ENCODE assay signal across 1 cellular context in the genomic region with DNA sequence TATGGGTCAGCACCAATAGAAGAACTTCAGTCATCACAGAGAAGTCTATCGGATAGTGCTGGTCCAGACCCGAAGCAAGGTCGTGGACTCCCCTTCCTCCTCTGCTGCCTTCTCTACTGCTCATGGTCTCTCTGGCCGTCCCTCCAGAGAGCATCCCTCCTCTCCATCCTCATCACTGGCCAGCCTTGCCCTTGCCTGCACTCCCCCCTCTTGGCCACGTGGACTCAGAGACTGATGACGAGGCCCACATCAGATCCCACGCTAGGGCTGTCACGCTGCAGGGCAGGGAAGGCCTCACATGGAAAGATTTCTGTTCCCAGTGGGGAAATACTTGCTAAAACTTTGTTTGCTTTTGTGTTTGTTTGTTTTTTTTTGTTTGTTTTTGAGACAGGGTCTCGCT.
TF ChIP-seq lines count a peak whose summit lies in the region.

No MANE protein-coding gene starts in this region.

TF ChIP-seq in K562, 482 proteins besides CTCF, POLR2A, EP300 and RAD21 (continued from another document and continues in another):
- TF ChIP-seq, protein P1, sequence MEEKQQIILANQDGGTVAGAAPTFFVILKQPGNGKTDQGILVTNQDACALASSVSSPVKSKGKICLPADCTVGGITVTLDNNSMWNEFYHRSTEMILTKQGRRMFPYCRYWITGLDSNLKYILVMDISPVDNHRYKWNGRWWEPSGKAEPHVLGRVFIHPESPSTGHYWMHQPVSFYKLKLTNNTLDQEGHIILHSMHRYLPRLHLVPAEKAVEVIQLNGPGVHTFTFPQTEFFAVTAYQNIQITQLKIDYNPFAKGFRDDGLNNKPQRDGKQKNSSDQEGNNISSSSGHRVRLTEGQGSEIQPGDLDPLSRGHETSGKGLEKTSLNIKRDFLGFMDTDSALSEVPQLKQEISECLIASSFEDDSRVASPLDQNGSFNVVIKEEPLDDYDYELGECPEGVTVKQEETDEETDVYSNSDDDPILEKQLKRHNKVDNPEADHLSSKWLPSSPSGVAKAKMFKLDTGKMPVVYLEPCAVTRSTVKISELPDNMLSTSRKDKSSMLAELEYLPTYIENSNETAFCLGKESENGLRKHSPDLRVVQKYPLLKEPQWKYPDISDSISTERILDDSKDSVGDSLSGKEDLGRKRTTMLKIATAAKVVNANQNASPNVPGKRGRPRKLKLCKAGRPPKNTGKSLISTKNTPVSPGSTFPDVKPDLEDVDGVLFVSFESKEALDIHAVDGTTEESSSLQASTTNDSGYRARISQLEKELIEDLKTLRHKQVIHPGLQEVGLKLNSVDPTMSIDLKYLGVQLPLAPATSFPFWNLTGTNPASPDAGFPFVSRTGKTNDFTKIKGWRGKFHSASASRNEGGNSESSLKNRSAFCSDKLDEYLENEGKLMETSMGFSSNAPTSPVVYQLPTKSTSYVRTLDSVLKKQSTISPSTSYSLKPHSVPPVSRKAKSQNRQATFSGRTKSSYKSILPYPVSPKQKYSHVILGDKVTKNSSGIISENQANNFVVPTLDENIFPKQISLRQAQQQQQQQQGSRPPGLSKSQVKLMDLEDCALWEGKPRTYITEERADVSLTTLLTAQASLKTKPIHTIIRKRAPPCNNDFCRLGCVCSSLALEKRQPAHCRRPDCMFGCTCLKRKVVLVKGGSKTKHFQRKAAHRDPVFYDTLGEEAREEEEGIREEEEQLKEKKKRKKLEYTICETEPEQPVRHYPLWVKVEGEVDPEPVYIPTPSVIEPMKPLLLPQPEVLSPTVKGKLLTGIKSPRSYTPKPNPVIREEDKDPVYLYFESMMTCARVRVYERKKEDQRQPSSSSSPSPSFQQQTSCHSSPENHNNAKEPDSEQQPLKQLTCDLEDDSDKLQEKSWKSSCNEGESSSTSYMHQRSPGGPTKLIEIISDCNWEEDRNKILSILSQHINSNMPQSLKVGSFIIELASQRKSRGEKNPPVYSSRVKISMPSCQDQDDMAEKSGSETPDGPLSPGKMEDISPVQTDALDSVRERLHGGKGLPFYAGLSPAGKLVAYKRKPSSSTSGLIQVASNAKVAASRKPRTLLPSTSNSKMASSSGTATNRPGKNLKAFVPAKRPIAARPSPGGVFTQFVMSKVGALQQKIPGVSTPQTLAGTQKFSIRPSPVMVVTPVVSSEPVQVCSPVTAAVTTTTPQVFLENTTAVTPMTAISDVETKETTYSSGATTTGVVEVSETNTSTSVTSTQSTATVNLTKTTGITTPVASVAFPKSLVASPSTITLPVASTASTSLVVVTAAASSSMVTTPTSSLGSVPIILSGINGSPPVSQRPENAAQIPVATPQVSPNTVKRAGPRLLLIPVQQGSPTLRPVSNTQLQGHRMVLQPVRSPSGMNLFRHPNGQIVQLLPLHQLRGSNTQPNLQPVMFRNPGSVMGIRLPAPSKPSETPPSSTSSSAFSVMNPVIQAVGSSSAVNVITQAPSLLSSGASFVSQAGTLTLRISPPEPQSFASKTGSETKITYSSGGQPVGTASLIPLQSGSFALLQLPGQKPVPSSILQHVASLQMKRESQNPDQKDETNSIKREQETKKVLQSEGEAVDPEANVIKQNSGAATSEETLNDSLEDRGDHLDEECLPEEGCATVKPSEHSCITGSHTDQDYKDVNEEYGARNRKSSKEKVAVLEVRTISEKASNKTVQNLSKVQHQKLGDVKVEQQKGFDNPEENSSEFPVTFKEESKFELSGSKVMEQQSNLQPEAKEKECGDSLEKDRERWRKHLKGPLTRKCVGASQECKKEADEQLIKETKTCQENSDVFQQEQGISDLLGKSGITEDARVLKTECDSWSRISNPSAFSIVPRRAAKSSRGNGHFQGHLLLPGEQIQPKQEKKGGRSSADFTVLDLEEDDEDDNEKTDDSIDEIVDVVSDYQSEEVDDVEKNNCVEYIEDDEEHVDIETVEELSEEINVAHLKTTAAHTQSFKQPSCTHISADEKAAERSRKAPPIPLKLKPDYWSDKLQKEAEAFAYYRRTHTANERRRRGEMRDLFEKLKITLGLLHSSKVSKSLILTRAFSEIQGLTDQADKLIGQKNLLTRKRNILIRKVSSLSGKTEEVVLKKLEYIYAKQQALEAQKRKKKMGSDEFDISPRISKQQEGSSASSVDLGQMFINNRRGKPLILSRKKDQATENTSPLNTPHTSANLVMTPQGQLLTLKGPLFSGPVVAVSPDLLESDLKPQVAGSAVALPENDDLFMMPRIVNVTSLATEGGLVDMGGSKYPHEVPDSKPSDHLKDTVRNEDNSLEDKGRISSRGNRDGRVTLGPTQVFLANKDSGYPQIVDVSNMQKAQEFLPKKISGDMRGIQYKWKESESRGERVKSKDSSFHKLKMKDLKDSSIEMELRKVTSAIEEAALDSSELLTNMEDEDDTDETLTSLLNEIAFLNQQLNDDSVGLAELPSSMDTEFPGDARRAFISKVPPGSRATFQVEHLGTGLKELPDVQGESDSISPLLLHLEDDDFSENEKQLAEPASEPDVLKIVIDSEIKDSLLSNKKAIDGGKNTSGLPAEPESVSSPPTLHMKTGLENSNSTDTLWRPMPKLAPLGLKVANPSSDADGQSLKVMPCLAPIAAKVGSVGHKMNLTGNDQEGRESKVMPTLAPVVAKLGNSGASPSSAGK (IDR thresholded peaks at IDR 0.05) = peak; percentile 19; the same call in 1 of the 2 replicates
- TF ChIP-seq ZNF212 (CRISPR knock-in tag; IDR thresholded peaks at IDR 0.05) (no peak), GTF2E2 (tag; IDR thresholded peaks at IDR 0.05) (no peak), BHLHE40 (IDR thresholded peaks at IDR 0.05; ENCODE audit: low read length) (no peak), NR2C1 (IDR thresholded peaks at IDR 0.05) (no peak), NR2C1 (tag; IDR thresholded peaks at IDR 0.05) (no peak), CTBP1 (IDR thresholded peaks at IDR 0.05; ENCODE audit: borderline replicate concordance) (0 out of 2 replicates have a peak, but pooled peaks have one; percentile 23), FOXJ2 (tag; IDR thresholded peaks at IDR 0.05) (no peak), ZNF253 (CRISPR knock-in tag; conservative IDR thresholded peaks at IDR 0.05) (no peak), ZNF23 (CRISPR knock-in tag; IDR thresholded peaks at IDR 0.05) (no peak), NUFIP1 (IDR thresholded peaks at IDR 0.05; ENCODE audit: partially characterized antibody) (no peak), TARDBP (IDR thresholded peaks at IDR 0.05) (no peak), L3MBTL2 (IDR thresholded peaks at IDR 0.05) (peak; percentile 27; the same call in 1 of the 2 replicates), ZNF232 (CRISPR knock-in tag; IDR thresholded peaks at IDR 0.05) (no peak), PTBP1 (IDR thresholded peaks at IDR 0.05; ENCODE audit: low read depth, low read length) (no peak), DNMT1 (IDR thresholded peaks at IDR 0.05) (no peak), ZNF696 (CRISPR knock-in tag; conservative IDR thresholded peaks at IDR 0.05) (no peak), PURB (CRISPR knock-in tag; IDR thresholded peaks at IDR 0.05; ENCODE audit: low read depth) (no peak), CBX8 (IDR thresholded peaks at IDR 0.05; ENCODE audit: borderline replicate concordance, extremely low read depth, low read depth, low read length, poor library complexity, severe bottlenecking) (no peak), PYGO2 (tag; IDR thresholded peaks at IDR 0.05) (no peak), MCM2 (IDR thresholded peaks at IDR 0.05; ENCODE audit: low read depth) (no peak), U2AF2 (optimal IDR thresholded peaks at IDR 0.05; ENCODE audit: low read depth, low read length) (no peak), HOXB6 (CRISPR knock-in tag; IDR thresholded peaks at IDR 0.05; ENCODE audit: borderline replicate concordance) (no peak), DACH1 (IDR thresholded peaks at IDR 0.05; ENCODE audit: partially characterized antibody) (no peak), EHMT2 (IDR thresholded peaks at IDR 0.05) (no peak), ZKSCAN8 (CRISPR knock-in tag; IDR thresholded peaks at IDR 0.05) (no peak), ZBED1 (IDR thresholded peaks at IDR 0.05) (no peak), SREBF2 (CRISPR knock-in tag; IDR thresholded peaks at IDR 0.05) (no peak), RBM17 (IDR thresholded peaks at IDR 0.05; ENCODE audit: borderline replicate concordance, low read depth, low read length) (no peak), ZNF197 (CRISPR knock-in tag; IDR thresholded peaks at IDR 0.05; ENCODE audit: low read depth) (no peak), NFIX (CRISPR knock-in tag; IDR thresholded peaks at IDR 0.05; ENCODE audit: low read depth) (no peak)
- TF ChIP-seq, protein P2, sequence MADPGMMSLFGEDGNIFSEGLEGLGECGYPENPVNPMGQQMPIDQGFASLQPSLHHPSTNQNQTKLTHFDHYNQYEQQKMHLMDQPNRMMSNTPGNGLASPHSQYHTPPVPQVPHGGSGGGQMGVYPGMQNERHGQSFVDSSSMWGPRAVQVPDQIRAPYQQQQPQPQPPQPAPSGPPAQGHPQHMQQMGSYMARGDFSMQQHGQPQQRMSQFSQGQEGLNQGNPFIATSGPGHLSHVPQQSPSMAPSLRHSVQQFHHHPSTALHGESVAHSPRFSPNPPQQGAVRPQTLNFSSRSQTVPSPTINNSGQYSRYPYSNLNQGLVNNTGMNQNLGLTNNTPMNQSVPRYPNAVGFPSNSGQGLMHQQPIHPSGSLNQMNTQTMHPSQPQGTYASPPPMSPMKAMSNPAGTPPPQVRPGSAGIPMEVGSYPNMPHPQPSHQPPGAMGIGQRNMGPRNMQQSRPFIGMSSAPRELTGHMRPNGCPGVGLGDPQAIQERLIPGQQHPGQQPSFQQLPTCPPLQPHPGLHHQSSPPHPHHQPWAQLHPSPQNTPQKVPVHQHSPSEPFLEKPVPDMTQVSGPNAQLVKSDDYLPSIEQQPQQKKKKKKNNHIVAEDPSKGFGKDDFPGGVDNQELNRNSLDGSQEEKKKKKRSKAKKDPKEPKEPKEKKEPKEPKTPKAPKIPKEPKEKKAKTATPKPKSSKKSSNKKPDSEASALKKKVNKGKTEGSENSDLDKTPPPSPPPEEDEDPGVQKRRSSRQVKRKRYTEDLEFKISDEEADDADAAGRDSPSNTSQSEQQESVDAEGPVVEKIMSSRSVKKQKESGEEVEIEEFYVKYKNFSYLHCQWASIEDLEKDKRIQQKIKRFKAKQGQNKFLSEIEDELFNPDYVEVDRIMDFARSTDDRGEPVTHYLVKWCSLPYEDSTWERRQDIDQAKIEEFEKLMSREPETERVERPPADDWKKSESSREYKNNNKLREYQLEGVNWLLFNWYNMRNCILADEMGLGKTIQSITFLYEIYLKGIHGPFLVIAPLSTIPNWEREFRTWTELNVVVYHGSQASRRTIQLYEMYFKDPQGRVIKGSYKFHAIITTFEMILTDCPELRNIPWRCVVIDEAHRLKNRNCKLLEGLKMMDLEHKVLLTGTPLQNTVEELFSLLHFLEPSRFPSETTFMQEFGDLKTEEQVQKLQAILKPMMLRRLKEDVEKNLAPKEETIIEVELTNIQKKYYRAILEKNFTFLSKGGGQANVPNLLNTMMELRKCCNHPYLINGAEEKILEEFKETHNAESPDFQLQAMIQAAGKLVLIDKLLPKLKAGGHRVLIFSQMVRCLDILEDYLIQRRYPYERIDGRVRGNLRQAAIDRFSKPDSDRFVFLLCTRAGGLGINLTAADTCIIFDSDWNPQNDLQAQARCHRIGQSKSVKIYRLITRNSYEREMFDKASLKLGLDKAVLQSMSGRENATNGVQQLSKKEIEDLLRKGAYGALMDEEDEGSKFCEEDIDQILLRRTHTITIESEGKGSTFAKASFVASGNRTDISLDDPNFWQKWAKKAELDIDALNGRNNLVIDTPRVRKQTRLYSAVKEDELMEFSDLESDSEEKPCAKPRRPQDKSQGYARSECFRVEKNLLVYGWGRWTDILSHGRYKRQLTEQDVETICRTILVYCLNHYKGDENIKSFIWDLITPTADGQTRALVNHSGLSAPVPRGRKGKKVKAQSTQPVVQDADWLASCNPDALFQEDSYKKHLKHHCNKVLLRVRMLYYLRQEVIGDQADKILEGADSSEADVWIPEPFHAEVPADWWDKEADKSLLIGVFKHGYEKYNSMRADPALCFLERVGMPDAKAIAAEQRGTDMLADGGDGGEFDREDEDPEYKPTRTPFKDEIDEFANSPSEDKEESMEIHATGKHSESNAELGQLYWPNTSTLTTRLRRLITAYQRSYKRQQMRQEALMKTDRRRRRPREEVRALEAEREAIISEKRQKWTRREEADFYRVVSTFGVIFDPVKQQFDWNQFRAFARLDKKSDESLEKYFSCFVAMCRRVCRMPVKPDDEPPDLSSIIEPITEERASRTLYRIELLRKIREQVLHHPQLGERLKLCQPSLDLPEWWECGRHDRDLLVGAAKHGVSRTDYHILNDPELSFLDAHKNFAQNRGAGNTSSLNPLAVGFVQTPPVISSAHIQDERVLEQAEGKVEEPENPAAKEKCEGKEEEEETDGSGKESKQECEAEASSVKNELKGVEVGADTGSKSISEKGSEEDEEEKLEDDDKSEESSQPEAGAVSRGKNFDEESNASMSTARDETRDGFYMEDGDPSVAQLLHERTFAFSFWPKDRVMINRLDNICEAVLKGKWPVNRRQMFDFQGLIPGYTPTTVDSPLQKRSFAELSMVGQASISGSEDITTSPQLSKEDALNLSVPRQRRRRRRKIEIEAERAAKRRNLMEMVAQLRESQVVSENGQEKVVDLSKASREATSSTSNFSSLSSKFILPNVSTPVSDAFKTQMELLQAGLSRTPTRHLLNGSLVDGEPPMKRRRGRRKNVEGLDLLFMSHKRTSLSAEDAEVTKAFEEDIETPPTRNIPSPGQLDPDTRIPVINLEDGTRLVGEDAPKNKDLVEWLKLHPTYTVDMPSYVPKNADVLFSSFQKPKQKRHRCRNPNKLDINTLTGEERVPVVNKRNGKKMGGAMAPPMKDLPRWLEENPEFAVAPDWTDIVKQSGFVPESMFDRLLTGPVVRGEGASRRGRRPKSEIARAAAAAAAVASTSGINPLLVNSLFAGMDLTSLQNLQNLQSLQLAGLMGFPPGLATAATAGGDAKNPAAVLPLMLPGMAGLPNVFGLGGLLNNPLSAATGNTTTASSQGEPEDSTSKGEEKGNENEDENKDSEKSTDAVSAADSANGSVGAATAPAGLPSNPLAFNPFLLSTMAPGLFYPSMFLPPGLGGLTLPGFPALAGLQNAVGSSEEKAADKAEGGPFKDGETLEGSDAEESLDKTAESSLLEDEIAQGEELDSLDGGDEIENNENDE (IDR thresholded peaks at IDR 0.05; ENCODE audit: low read depth, low read length) = no peak
- TF ChIP-seq, protein P3, sequence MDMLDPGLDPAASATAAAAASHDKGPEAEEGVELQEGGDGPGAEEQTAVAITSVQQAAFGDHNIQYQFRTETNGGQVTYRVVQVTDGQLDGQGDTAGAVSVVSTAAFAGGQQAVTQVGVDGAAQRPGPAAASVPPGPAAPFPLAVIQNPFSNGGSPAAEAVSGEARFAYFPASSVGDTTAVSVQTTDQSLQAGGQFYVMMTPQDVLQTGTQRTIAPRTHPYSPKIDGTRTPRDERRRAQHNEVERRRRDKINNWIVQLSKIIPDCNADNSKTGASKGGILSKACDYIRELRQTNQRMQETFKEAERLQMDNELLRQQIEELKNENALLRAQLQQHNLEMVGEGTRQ (CRISPR knock-in tag; IDR thresholded peaks at IDR 0.05) = peak; percentile 47; the same call in 1 of the 2 replicates
- TF ChIP-seq, protein P4, sequence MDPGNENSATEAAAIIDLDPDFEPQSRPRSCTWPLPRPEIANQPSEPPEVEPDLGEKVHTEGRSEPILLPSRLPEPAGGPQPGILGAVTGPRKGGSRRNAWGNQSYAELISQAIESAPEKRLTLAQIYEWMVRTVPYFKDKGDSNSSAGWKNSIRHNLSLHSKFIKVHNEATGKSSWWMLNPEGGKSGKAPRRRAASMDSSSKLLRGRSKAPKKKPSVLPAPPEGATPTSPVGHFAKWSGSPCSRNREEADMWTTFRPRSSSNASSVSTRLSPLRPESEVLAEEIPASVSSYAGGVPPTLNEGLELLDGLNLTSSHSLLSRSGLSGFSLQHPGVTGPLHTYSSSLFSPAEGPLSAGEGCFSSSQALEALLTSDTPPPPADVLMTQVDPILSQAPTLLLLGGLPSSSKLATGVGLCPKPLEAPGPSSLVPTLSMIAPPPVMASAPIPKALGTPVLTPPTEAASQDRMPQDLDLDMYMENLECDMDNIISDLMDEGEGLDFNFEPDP (CRISPR knock-in tag; IDR thresholded peaks at IDR 0.05) = no peak
- TF ChIP-seq, protein P5, sequence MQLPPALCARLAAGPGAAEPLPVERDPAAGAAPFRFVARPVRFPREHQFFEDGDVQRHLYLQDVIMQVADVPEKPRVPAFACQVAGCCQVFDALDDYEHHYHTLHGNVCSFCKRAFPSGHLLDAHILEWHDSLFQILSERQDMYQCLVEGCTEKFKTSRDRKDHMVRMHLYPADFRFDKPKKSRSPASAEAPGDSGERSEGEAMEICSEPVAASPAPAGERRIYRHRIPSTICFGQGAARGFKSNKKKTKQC (CRISPR knock-in tag; IDR thresholded peaks at IDR 0.05) = no peak
